In genomic region chr16:27481282-27481934, GRCh38 we compare ENCODE assay signal across 16 cellular contexts.
DNase-seq lines count a peak whose midpoint lies in the region; ATAC-seq and TF ChIP-seq lines count a peak whose summit lies in the region.
"Had no signal": no experiment of that assay in that cellular context is flagged by ENCODE, and none has a peak within 500 bp of the region (broad histone marks: within the 10 kb centered on the region; RNA-seq: fewer than 3 reads in every experiment).

No MANE protein-coding gene starts in this region.

- no peaks in the 10 kb centered on the region for H3K9me3 Mint-ChIP-seq in effector memory CD8-positive, alpha-beta T cell
- H3K9me3 Mint-ChIP-seq in type B pancreatic cell: no peaks in the 10 kb centered on the region

- H3K4me2 ChIP-seq in osteoblast (ENCODE audit: insufficient read depth, low read length): no peak overlapping the region

- no peaks in the 10 kb centered on the region for H3K27me3 ChIP-seq in osteoblast (ENCODE audit: insufficient read depth, low read length)

- H3K79me2 ChIP-seq in osteoblast (ENCODE audit: insufficient read depth, low read length): no peaks in the 10 kb centered on the region

- peaks cover 96% of the 10 kb centered on the region for H3K36me3 ChIP-seq in osteoblast (ENCODE audit: insufficient read depth, low read length)

- H3K9me3 ChIP-seq in T-helper 17 cell (ENCODE audit: control insufficient read depth, low read length, poor library complexity, severe bottlenecking): no peaks in the 10 kb centered on the region
- H3K9me3 ChIP-seq in osteoblast (ENCODE audit: low read depth, low read length): no peaks in the 10 kb centered on the region

- H3K27me3 Mint-ChIP-seq in T-helper 17 cell (no peaks in the 10 kb centered on the region), type B pancreatic cell (no peaks in the 10 kb centered on the region)
- H3K27me3 Mint-ChIP-seq in effector memory CD8-positive, alpha-beta T cell: no peaks in the 10 kb centered on the region

- DNase-seq in T-helper 17 cell (no peak), osteoblast (ENCODE audit: insufficient read length, low spot score, missing footprints) (peak; percentile 53), type B pancreatic cell (ENCODE audit: extremely low spot score, unreplicated experiment) (no peak), medulla oblongata (ENCODE audit: extremely low spot score) (no peak), DMS153 (lab: John Stamatoyannopoulos, UW) (no peak), ureter (ENCODE audit: low spot score) (no peak)
- DNase-seq in effector memory CD8-positive, alpha-beta T cell: no peak
- DNase-seq: ACHN; HCEC 1CT; NCI-H1092 treated with DMSO at 0.1 percent for 48 hours; NCI-H146; NCI-H2029 treated with DMSO at 0.1 percent for 48 hours; NK-92 treated with Interleukin-12 subunit alpha and Interleukin-12 subunit beta, amount 100 ng/mL, for 24 hours; SIG-M5 had no signal

- H3K4me1 ChIP-seq in osteoblast (ENCODE audit: insufficient read depth, low read length): peaks cover 7% of the 10 kb centered on the region

- peak overlapping the region; percentile 47 for H3K27ac Mint-ChIP-seq in T-helper 17 cell
- H3K27ac Mint-ChIP-seq in effector memory CD8-positive, alpha-beta T cell: peak overlapping the region; percentile 9 to 76
- H3K27ac Mint-ChIP-seq in type B pancreatic cell: peak overlapping the region; percentile 17

- ATAC-seq in T-helper 17 cell (no peak), HG02623 (IDR thresholded peaks at IDR 0.05; ENCODE audit: unreplicated experiment) (no peak)
- no peak for ATAC-seq in effector memory CD8-positive, alpha-beta T cell (replicated peaks)

- H3K27ac ChIP-seq in osteoblast (ENCODE audit: low read depth, low read length): no peak overlapping the region
- H3K27ac ChIP-seq: C4-2B had no signal

- H4K20me1 ChIP-seq in osteoblast (ENCODE audit: insufficient read depth, low read length): no peaks in the 10 kb centered on the region

- H3K36me3 Mint-ChIP-seq in T-helper 17 cell (ENCODE audit: low read depth) (peaks cover 28% of the 10 kb centered on the region), type B pancreatic cell (peaks cover 32% of the 10 kb centered on the region)
- H3K36me3 Mint-ChIP-seq in effector memory CD8-positive, alpha-beta T cell (ENCODE audit: insufficient read depth): peaks cover 63% of the 10 kb centered on the region

- TF ChIP-seq CTCF in osteoblast (IDR thresholded peaks at IDR 0.05; ENCODE audit: extremely low read depth, low read depth, low read length) (no peak), type B pancreatic cell (conservative IDR thresholded peaks at IDR 0.05) (no peak)

- H3K4me1 Mint-ChIP-seq in T-helper 17 cell (no peaks in the 10 kb centered on the region), type B pancreatic cell (ENCODE audit: unreplicated experiment) (peaks cover 2% of the 10 kb centered on the region)
- peaks cover 0 to 2% of the 10 kb centered on the region in 2 donors for H3K4me1 Mint-ChIP-seq in effector memory CD8-positive, alpha-beta T cell (ENCODE audit: low read depth in 2 of 2)

- H3K4me3 ChIP-seq in osteoblast (ENCODE audit: insufficient read depth, low read length): no peak overlapping the region

- no peak overlapping the region for H3K4me3 Mint-ChIP-seq in T-helper 17 cell
- H3K4me3 Mint-ChIP-seq in effector memory CD8-positive, alpha-beta T cell: no peak overlapping the region
- no peak overlapping the region for H3K4me3 Mint-ChIP-seq in type B pancreatic cell

- no peak overlapping the region for H2AFZ ChIP-seq in osteoblast (ENCODE audit: low read length)
